26 cellular contexts compared by ENCODE assay signal in genomic region chr10:88477343-88478085, GRCh38.
DNase-seq lines count a peak whose midpoint lies in the region; ATAC-seq and TF ChIP-seq lines count a peak whose summit lies in the region.
"Had no signal": no experiment of that assay in that cellular context is flagged by ENCODE, and none has a peak within 500 bp of the region (broad histone marks: within the 10 kb centered on the region; RNA-seq: fewer than 3 reads in every experiment).

No MANE protein-coding gene starts in this region.

- H3K27ac ChIP-seq in HEK293 (ENCODE audit: extremely low read depth, low read depth, low read length) = no peak overlapping the region
- H3K27ac ChIP-seq: adrenal gland; BLaER1 treated with 17β-estradiol and CSF1 and Interleukin-3, amounts not matched to agents 10 nM and 100 nM; brain microvascular endothelial cell; stomach; tibial artery had no signal

- H3K4me1 ChIP-seq in HEK293 (ENCODE audit: control insufficient read depth, insufficient read depth, low read length) = peaks cover 11% of the 10 kb centered on the region
- H3K4me1 ChIP-seq: BLaER1 treated with 17β-estradiol and CSF1 and Interleukin-3, amounts not matched to agents 10 nM and 100 nM had no signal

- POLR2A ChIA-PET in HEK293 (lab: Yijun Ruan, JAX) = no interaction called here

- ATAC-seq in esophagus mucosa = peak; percentile 34

- no peak for TF ChIP-seq CTCF in HEK293 (tag by site-specific recombination; IDR thresholded peaks at IDR 0.05)

- CTCF ChIA-PET in HEK293 (lab: Yijun Ruan, JAX) = interaction anchor here (0.6 kb wide), 1 partner anchor 289 kb away, joined by 3 read pairs; no protein-coding TSS in a partner anchor

- in situ Hi-C loops in G401 (cut with HindIII; ENCODE audit: low sequenced_read_pairs) = no loop called here

- no peaks in the 10 kb centered on the region for H3K36me3 ChIP-seq in HEK293 (ENCODE audit: control insufficient read depth in 2 of 2, insufficient read depth in 1 of 2, low read length in 2 of 2)
- H3K36me3 ChIP-seq: adrenal gland; BLaER1 treated with 17β-estradiol and CSF1 and Interleukin-3, amounts not matched to agents 10 nM and 100 nM; brain microvascular endothelial cell; MG63; stomach; tibial artery had no signal

- no peak overlapping the region for H3K4me3 ChIP-seq in HEK293 (ENCODE audit: low read depth, low read length)
- H3K4me3 ChIP-seq: adrenal gland; BLaER1 treated with 17β-estradiol and CSF1 and Interleukin-3, amounts not matched to agents 10 nM and 100 nM; MG63; stomach; tibial artery had no signal

- H3K9me3 ChIP-seq in HEK293 (ENCODE audit: control insufficient read depth, insufficient read depth, low read depth, low read length) = no peaks in the 10 kb centered on the region
- H3K9me3 ChIP-seq: adrenal gland, MG63, stomach, tibial artery had no signal

- DNase-seq in G401 (ENCODE audit: low spot score) = peak; percentile 20
- peak; percentile 20 for DNase-seq in non-pigmented ciliary epithelial cell (ENCODE audit: low read depth)
- DNase-seq in UCSD-AML1 (lab: John Stamatoyannopoulos, UW; ENCODE audit: unreplicated experiment) = no peak
- DNase-seq in NCI-H345 treated with DMSO at 0.1 percent for 48 hours (lab: John Stamatoyannopoulos, UW; ENCODE audit: unreplicated experiment) = no peak
- no peak for DNase-seq in NCI-H2107 treated with DMSO at 0.1 percent for 48 hours (lab: John Stamatoyannopoulos, UW; ENCODE audit: unreplicated experiment)
- DNase-seq: activated CD4-positive, alpha-beta T cell treated with anti-CD3 and anti-CD28 coated beads, Interleukin-2, amount 10 ng/mL, durations not matched to agents 24 days and 14 days; activated T-cell treated with anti-CD3 and anti-CD28 coated beads, Interleukin-2, amount 50 U/mL, for 24 hours; adrenal gland; brain microvascular endothelial cell; DMS79; effector CD8-positive, alpha-beta T cell; erythroblast; HCEC 1CT; KBM-7; MG63; naive B cell; NCI-H2029; NCI-H2227 treated with DMSO at 0.1 percent for 48 hours; NCI-H82; stimulated activated CD4-positive, alpha-beta T cell treated with anti-CD3 and anti-CD28 coated beads, Interleukin-2, amount 100 ng/mL, for 24 hours; stomach; T-helper 9 cell; tibial artery had no signal

TF ChIP-seq in HEK293, 187 proteins besides CTCF, POLR2A, EP300 and RAD21:
- TF ChIP-seq ZNF211 (tag by site-specific recombination; IDR thresholded peaks at IDR 0.05; ENCODE audit: low read depth) (no peak), ZBTB49 (tag by site-specific recombination; IDR thresholded peaks at IDR 0.05; ENCODE audit: low read depth) (no peak), ZNF366 (tag by site-specific recombination; conservative IDR thresholded peaks at IDR 0.05) (0 out of 2 replicates have a peak, but pooled peaks have one; percentile 25)

Comparison
In these comparisons a context has a peak if more than half of its experiments do, and no peak if none do; other contexts are left out.
1. DNase-seq: peak in G401 (single experiment) and non-pigmented ciliary epithelial cell (single experiment); none in UCSD-AML1 (single experiment), NCI-H345 treated with DMSO at 0.1 percent for 48 hours (single experiment) and NCI-H2107 treated with DMSO at 0.1 percent for 48 hours (single experiment).